ENCODE assay signal across 8 cellular contexts in the genomic region with DNA sequence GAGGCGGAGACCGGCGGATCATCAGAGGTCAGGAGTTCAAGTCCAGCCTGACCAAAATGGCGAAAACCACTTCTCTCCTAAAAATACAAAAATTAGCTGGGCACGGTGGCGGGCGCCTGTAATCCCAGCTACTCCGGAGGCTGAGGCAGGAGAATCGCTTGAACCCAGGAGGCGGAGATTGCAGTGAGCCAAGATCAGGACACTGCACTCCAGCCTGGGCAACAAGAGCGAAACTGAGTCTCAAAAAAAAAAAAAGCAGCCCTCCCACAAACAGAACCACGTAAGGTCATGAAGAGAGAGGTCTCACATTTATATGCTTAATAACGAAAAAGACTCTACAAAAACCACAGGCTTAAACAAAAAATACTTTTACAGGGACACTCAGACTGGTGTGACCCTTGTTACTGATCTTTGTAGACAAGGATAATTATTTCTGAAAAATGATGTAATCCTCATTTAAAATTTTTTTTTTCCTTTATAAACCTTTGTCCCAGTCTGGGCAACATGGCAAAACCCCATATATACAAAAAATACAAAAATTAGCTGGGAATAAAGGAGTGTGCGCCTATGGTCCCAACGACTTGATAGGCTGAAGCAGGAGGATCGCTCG.
DNase-seq lines count a peak whose midpoint lies in the region; ATAC-seq and TF ChIP-seq lines count a peak whose summit lies in the region.

No MANE protein-coding gene starts in this region.

- H3K27me3 Mint-ChIP-seq in activated naive CD8-positive, alpha-beta T cell: no peaks in the 10 kb centered on the region
- no peaks in the 10 kb centered on the region for H3K27me3 Mint-ChIP-seq in stimulated activated naive B cell treated with anti-CD40 and anti-IgM and Interleukin-4, amounts not matched to agents 10 μg/mL and 1 μg/mL and 100 μg/mL, for 72 hours

- no peaks in the 10 kb centered on the region for H3K36me3 Mint-ChIP-seq in activated naive CD8-positive, alpha-beta T cell
- H3K36me3 Mint-ChIP-seq in stimulated activated naive B cell treated with anti-CD40 and anti-IgM and Interleukin-4, amounts not matched to agents 10 μg/mL and 1 μg/mL and 100 μg/mL, for 72 hours: peaks cover 6 to 19% of the 10 kb centered on the region in 2 donors

- H3K4me1 ChIP-seq in iPS-20b (ENCODE audit: insufficient read depth, low read length): no peaks in the 10 kb centered on the region; the same call in 1 of the 2 replicates

- no peak for TF ChIP-seq CTCF in HFF-Myc (IDR thresholded peaks at IDR 0.05; ENCODE audit: low read depth, low read length, missing control alignments)

- H3K4me3 ChIP-seq in HFF-Myc (replicated peaks; ENCODE audit: low read depth, low read length) (peak overlapping the region; percentile 84), iPS-20b (ENCODE audit: low read length) (peak overlapping the region; percentile 83; the same call in 1 of the 2 replicates)

- H3K4me1 Mint-ChIP-seq in activated naive CD8-positive, alpha-beta T cell (ENCODE audit: low read depth): peaks cover 37% of the 10 kb centered on the region
- H3K4me1 Mint-ChIP-seq in stimulated activated naive B cell treated with anti-CD40 and anti-IgM and Interleukin-4, amounts not matched to agents 10 μg/mL and 1 μg/mL and 100 μg/mL, for 72 hours: peaks cover 14 to 49% of the 10 kb centered on the region in 2 donors

- H3K27me3 ChIP-seq in iPS-20b (ENCODE audit: insufficient read depth, low read length): no peaks in the 10 kb centered on the region

- no peak overlapping the region for H3K27ac ChIP-seq in iPS-20b (ENCODE audit: low read length)

- DNase-seq in HFF-Myc (ENCODE audit: extremely low read depth, low read depth): no peak
- no peak for DNase-seq in stimulated activated naive B cell treated with anti-CD40 and anti-IgM and Interleukin-4, amounts not matched to agents 10 μg/mL and 1 μg/mL and 100 μg/mL, for 72 hours
- no peak for DNase-seq in NCI-H526 (lab: John Stamatoyannopoulos, UW)
- DNase-seq in NOMO-1 treated with DMSO at 0.1 percent for 48 hours (lab: John Stamatoyannopoulos, UW; ENCODE audit: unreplicated experiment): no peak
- no peak for DNase-seq in NCI-H1105 (lab: John Stamatoyannopoulos, UW)

- peak overlapping the region; percentile 97 for H3K27ac Mint-ChIP-seq in activated naive CD8-positive, alpha-beta T cell
- peak overlapping the region; percentile 100 for H3K27ac Mint-ChIP-seq in stimulated activated naive B cell treated with anti-CD40 and anti-IgM and Interleukin-4, amounts not matched to agents 10 μg/mL and 1 μg/mL and 100 μg/mL, for 72 hours

- H3K9me3 ChIP-seq in iPS-20b (ENCODE audit: insufficient read depth, low read depth, low read length): no peaks in the 10 kb centered on the region

- ATAC-seq in stimulated activated naive B cell treated with anti-CD40 and anti-IgM and Interleukin-4, amounts not matched to agents 10 μg/mL and 1 μg/mL and 100 μg/mL, for 72 hours (replicated peaks): no peak
- no peak for ATAC-seq in GM18511 (IDR thresholded peaks at IDR 0.05; ENCODE audit: unreplicated experiment)

- H3K9ac ChIP-seq in iPS-20b (ENCODE audit: low read depth, low read length): no peak overlapping the region

- H3K9me3 Mint-ChIP-seq in activated naive CD8-positive, alpha-beta T cell (ENCODE audit: low read depth): no peaks in the 10 kb centered on the region
- no peaks in the 10 kb centered on the region for H3K9me3 Mint-ChIP-seq in stimulated activated naive B cell treated with anti-CD40 and anti-IgM and Interleukin-4, amounts not matched to agents 10 μg/mL and 1 μg/mL and 100 μg/mL, for 72 hours

- H3K36me3 ChIP-seq in iPS-20b (ENCODE audit: insufficient read depth, low read depth, low read length): no peaks in the 10 kb centered on the region

- peak overlapping the region; percentile 97 for H3K4me3 Mint-ChIP-seq in activated naive CD8-positive, alpha-beta T cell
- peak overlapping the region; percentile 99 to 100 for H3K4me3 Mint-ChIP-seq in stimulated activated naive B cell treated with anti-CD40 and anti-IgM and Interleukin-4, amounts not matched to agents 10 μg/mL and 1 μg/mL and 100 μg/mL, for 72 hours
